ENCODE assay signal across 8 cellular contexts in the genomic region with DNA sequence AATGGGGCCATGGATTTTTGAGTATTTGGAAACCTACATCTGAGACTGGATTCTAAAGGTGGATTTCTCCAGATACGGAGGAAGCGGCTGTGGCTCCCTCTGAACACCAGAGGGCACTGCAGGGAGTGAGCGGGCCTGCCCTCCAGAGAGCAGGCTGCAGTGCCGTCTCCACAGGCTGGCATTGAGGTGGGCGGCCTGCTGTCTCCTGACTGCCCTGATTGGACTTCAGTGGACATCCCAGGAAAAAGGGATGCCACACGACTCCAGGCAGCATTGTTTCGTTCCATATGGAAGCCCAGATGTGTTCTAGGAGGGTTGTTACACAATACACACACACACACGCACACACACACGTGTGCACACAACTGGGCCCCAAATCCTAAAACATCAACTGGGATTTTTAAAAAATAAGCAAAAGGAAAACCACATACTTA. TPM values are rescaled to one million over a fixed set of nuclear protein-coding genes. Genes with fewer than 3 reads are reported as not detected.
DNase-seq lines count a peak whose midpoint lies in the region; ATAC-seq and TF ChIP-seq lines count a peak whose summit lies in the region.

No MANE protein-coding gene starts in this region.

- no peaks in the 10 kb centered on the region for H3K27me3 ChIP-seq in right atrium auricular region
- H3K27me3 ChIP-seq in sigmoid colon = no peaks in the 10 kb centered on the region

- H3K4me1 Mint-ChIP-seq in activated naive CD8-positive, alpha-beta T cell treated with anti-CD3 and anti-CD28 coated beads, Interleukin-2, amount 10 ng/mL, durations not matched to agents 7 days and 5 days = no peaks in the 10 kb centered on the region

- CTCF ChIA-PET in RWPE1 (lab: Yijun Ruan, JAX) = interaction anchor here (0.7 to 1.2 kb wide), 4 partner anchors 15 to 319 kb away, joined by 3 to 11 read pairs (median 4); no protein-coding TSS in a partner anchor

- H3K36me3 Mint-ChIP-seq in activated naive CD8-positive, alpha-beta T cell treated with anti-CD3 and anti-CD28 coated beads, Interleukin-2, amount 10 ng/mL, durations not matched to agents 7 days and 5 days = no peaks in the 10 kb centered on the region

- H3K9me3 ChIP-seq in right atrium auricular region (no peaks in the 10 kb centered on the region), sigmoid colon (no peaks in the 10 kb centered on the region)

- intact Hi-C loops in sigmoid colon (cut with DNase I) = loop anchor here (2.0 kb wide), 1 partner anchor 73 kb away; no protein-coding TSS in a partner anchor

- no peak overlapping the region for H3K4me3 Mint-ChIP-seq in activated naive CD8-positive, alpha-beta T cell treated with anti-CD3 and anti-CD28 coated beads, Interleukin-2, amount 10 ng/mL, durations not matched to agents 7 days and 5 days

- ATAC-seq in activated naive CD8-positive, alpha-beta T cell treated with anti-CD3 and anti-CD28 coated beads, Interleukin-2, amount 10 ng/mL, durations not matched to agents 7 days and 5 days (ENCODE audit: low read depth) = peak; percentile 84
- no peak for ATAC-seq in GM19463 (IDR thresholded peaks at IDR 0.05; ENCODE audit: unreplicated experiment)

- peak; percentile 46 for DNase-seq in DMS114 treated with DMSO at 0.1 percent for 48 hours (lab: John Stamatoyannopoulos, UW; ENCODE audit: unreplicated experiment)
- peak; percentile 20 for DNase-seq in HS-27A (ENCODE audit: low read depth)
- peak; percentile 45 for DNase-seq in RWPE1 (ENCODE audit: low spot score)
- DNase-seq in activated naive CD8-positive, alpha-beta T cell treated with anti-CD3 and anti-CD28 coated beads, Interleukin-2, amount 10 ng/mL, durations not matched to agents 7 days and 5 days = peak; percentile 54
- no peak for DNase-seq in right atrium auricular region (ENCODE audit: low spot score)
- no peak for DNase-seq in sigmoid colon
- DNase-seq in NCI-H187 treated with DMSO at 0.1 percent for 48 hours (lab: John Stamatoyannopoulos, UW) = no peak

- WGBS in sigmoid colon, 2 donors = 25 to 31% methylated on average over 9 of the region's 9 CpGs

- H3K4me3 ChIP-seq in right atrium auricular region (no peak overlapping the region), sigmoid colon (no peak overlapping the region)

- H3K9me3 Mint-ChIP-seq in activated naive CD8-positive, alpha-beta T cell treated with anti-CD3 and anti-CD28 coated beads, Interleukin-2, amount 10 ng/mL, durations not matched to agents 7 days and 5 days = no peaks in the 10 kb centered on the region

- H3K36me3 ChIP-seq in right atrium auricular region (no peaks in the 10 kb centered on the region), sigmoid colon (no peaks in the 10 kb centered on the region)

- H3K27ac ChIP-seq in RWPE1 (no peak overlapping the region), right atrium auricular region (no peak overlapping the region), sigmoid colon (no peak overlapping the region)

- H3K27me3 Mint-ChIP-seq in activated naive CD8-positive, alpha-beta T cell treated with anti-CD3 and anti-CD28 coated beads, Interleukin-2, amount 10 ng/mL, durations not matched to agents 7 days and 5 days = peaks cover 6% of the 10 kb centered on the region

- no peak for TF ChIP-seq POLR2A in sigmoid colon (IDR thresholded peaks at IDR 0.05)

- TF ChIP-seq EP300 in sigmoid colon (IDR thresholded peaks at IDR 0.05) = no peak

- H3K4me1 ChIP-seq in right atrium auricular region (no peaks in the 10 kb centered on the region), sigmoid colon (no peaks in the 10 kb centered on the region)

- POLR2A ChIA-PET in RWPE1 (lab: Yijun Ruan, JAX; ENCODE audit: low non-redundant PET) = no interaction called here
- POLR2A ChIA-PET in activated naive CD8-positive, alpha-beta T cell treated with anti-CD3 and anti-CD28 coated beads, Interleukin-2, amount 10 ng/mL, durations not matched to agents 7 days and 5 days (lab: Charles Lee) = no interaction called here

- TF ChIP-seq CTCF in RWPE1 (conservative IDR thresholded peaks at IDR 0.05; ENCODE audit: low read depth) (peak; percentile 60), right atrium auricular region (IDR thresholded peaks at IDR 0.05) (peak; percentile 42 to 81), sigmoid colon (IDR thresholded peaks at IDR 0.05) (peak in 3 of 4 experiments; percentile 48 to 79 (median 60))

- no peak overlapping the region for H3K27ac Mint-ChIP-seq in activated naive CD8-positive, alpha-beta T cell treated with anti-CD3 and anti-CD28 coated beads, Interleukin-2, amount 10 ng/mL, durations not matched to agents 7 days and 5 days

RNA-seq across cellular contexts. Expression of a gene that starts 20.9 kb away (rescaled TPM):
- total RNA-seq in activated naive CD8-positive, alpha-beta T cell treated with anti-CD3 and anti-CD28 coated beads, Interleukin-2, amount 10 ng/mL, durations not matched to agents 7 days and 5 days = not detected
- total RNA-seq in right atrium auricular region (1 to 10 TPM; 2.8 to 9.3 TPM), sigmoid colon (1 to 10 TPM; 1.4 to 4.3 (median 2.7) TPM)
- polyA plus RNA-seq in sigmoid colon = 1 to 10 TPM in 1 of 3 donors, under 1 TPM in 1, not detected in 1; 0.46 to 1.2 TPM

Comparison
In these comparisons a context has a peak if more than half of its experiments do, and no peak if none do; other contexts are left out.
1. DNase-seq: peak in DMS114 treated with DMSO at 0.1 percent for 48 hours (single experiment), HS-27A (single experiment), RWPE1 (single experiment) and activated naive CD8-positive, alpha-beta T cell treated with anti-CD3 and anti-CD28 coated beads, Interleukin-2, amount 10 ng/mL, durations not matched to agents 7 days and 5 days (single experiment); none in right atrium auricular region (single experiment), sigmoid colon (single experiment) and NCI-H187 treated with DMSO at 0.1 percent for 48 hours (single experiment).
2. Peak in every context shown above with its lines, with median percentiles within 50 percentile points of each other: CTCF ChIP-seq.